Comparison of ENCODE assay signal across 1 cellular context in the genomic region with DNA sequence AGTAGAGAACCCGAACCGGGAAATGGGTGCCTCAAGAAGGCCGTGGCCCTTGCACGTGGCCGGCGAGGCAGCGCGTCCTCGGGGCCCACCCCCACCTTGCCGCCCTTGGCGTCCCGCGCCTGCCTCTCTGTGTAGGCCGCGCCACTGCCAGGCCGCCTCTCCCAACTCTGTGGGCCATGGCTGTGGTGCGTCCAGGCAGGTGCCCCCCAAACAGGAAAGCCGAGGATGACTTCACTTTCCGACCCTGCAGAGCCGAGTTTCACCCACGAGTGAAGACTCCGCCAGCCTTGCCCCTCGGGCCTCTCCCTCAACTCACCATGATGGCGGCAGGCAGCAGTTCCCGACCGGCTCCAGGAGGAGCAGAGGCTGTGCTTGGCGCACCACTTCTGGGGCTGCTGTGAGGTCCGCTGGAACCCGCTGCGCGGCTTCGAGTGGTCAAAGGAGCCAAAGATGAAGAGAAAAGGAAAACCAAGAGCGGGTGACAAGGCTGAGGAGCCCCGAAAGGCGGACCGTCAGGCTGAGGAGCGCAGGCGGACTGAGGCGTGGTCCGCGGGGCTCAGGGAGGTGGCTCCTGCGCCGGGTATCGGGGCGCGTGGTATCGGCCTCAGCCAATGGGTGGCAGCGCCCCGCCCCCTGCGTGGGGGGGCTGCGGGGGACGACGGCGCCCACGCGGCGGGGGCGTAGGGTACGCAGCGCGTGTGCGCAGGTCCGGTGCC.
TF ChIP-seq lines count a peak whose summit lies in the region.

A gene with protein sequence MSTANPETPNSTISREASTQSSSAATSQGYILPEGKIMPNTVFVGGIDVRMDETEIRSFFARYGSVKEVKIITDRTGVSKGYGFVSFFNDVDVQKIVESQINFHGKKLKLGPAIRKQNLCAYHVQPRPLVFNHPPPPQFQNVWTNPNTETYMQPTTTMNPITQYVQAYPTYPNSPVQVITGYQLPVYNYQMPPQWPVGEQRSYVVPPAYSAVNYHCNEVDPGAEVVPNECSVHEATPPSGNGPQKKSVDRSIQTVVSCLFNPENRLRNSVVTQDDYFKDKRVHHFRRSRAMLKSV (minus strand): TSS at position 537 of the 716 bp plus-strand sequence. CDS start 218 bp downstream, at position 319.

TF ChIP-seq in H1, 55 proteins besides CTCF, POLR2A, EP300 and RAD21:
- TF ChIP-seq CBX5 (IDR thresholded peaks at IDR 0.05; ENCODE audit: low read depth, low read length) (no peak), CEBPB (IDR thresholded peaks at IDR 0.05; ENCODE audit: low read depth, low read length) (no peak), CHD1 (IDR thresholded peaks at IDR 0.05; ENCODE audit: low read depth, low read length) (no peak), MAFK (IDR thresholded peaks at IDR 0.05; ENCODE audit: low read depth, low read length) (no peak), CREB1 (IDR thresholded peaks at IDR 0.05) (no peak), BRCA1 (IDR thresholded peaks at IDR 0.05; ENCODE audit: low read depth, low read length) (no peak), PHF8 (conservative IDR thresholded peaks at IDR 0.05; ENCODE audit: low read depth, low read length) (no peak), RNF2 (IDR thresholded peaks at IDR 0.05; ENCODE audit: borderline replicate concordance, low read depth, low read length, missing control alignments, poor library complexity, severe bottlenecking) (no peak), KDM5A (IDR thresholded peaks at IDR 0.05; ENCODE audit: low read length) (no peak), SP1 (IDR thresholded peaks at IDR 0.05; ENCODE audit: low read depth, low read length) (no peak), RFX5 (IDR thresholded peaks at IDR 0.05; ENCODE audit: borderline replicate concordance, low read depth, low read length) (no peak), SP2 (IDR thresholded peaks at IDR 0.05; ENCODE audit: low read length) (no peak)
- TF ChIP-seq, protein P1, sequence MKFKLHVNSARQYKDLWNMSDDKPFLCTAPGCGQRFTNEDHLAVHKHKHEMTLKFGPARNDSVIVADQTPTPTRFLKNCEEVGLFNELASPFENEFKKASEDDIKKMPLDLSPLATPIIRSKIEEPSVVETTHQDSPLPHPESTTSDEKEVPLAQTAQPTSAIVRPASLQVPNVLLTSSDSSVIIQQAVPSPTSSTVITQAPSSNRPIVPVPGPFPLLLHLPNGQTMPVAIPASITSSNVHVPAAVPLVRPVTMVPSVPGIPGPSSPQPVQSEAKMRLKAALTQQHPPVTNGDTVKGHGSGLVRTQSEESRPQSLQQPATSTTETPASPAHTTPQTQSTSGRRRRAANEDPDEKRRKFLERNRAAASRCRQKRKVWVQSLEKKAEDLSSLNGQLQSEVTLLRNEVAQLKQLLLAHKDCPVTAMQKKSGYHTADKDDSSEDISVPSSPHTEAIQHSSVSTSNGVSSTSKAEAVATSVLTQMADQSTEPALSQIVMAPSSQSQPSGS (IDR thresholded peaks at IDR 0.05; ENCODE audit: low read length) = no peak
